In genomic region chr4:98482847-98483806, GRCh38 we compare ENCODE assay signal across 8 cellular contexts.
DNase-seq lines count a peak whose midpoint lies in the region; ATAC-seq and TF ChIP-seq lines count a peak whose summit lies in the region.

No MANE protein-coding gene starts in this region.

- H3K9me3 ChIP-seq in T-helper 17 cell (ENCODE audit: control insufficient read depth, low read length, poor library complexity, severe bottlenecking) = no peaks in the 10 kb centered on the region

- DNase-seq in T-helper 17 cell (no peak), foreskin keratinocyte (peak; percentile 74 to 86), COLO829 (ENCODE audit: low spot score) (no peak), COLO668 (lab: John Stamatoyannopoulos, UW; ENCODE audit: unreplicated experiment) (no peak), T1000 (lab: John Stamatoyannopoulos, UW) (no peak), globus pallidus (ENCODE audit: low spot score) (no peak)

- ATAC-seq in GM18517 (IDR thresholded peaks at IDR 0.05; ENCODE audit: unreplicated experiment) = peak; percentile 94
- ATAC-seq in HG02642 (IDR thresholded peaks at IDR 0.05; ENCODE audit: poor library complexity, unreplicated experiment) = peak; percentile 96
- ATAC-seq in T-helper 17 cell = no peak
- ATAC-seq in foreskin keratinocyte = peak; percentile 75

- H3K4me1 ChIP-seq in foreskin keratinocyte = peaks cover 49% of the 10 kb centered on the region

- TF ChIP-seq CTCF in foreskin keratinocyte (conservative IDR thresholded peaks at IDR 0.05) = no peak

- peak overlapping the region; percentile 71 for H3K27ac Mint-ChIP-seq in T-helper 17 cell

- H3K4me3 Mint-ChIP-seq in T-helper 17 cell = peak overlapping the region; percentile 43

- H3K27me3 Mint-ChIP-seq in T-helper 17 cell = no peaks in the 10 kb centered on the region

- H3K27ac ChIP-seq in foreskin keratinocyte = peak overlapping the region; percentile 93

- peaks cover 8% of the 10 kb centered on the region for H3K36me3 Mint-ChIP-seq in T-helper 17 cell (ENCODE audit: low read depth)

- H3K27me3 ChIP-seq in foreskin keratinocyte = no peaks in the 10 kb centered on the region

- peaks cover 39% of the 10 kb centered on the region for H3K4me1 Mint-ChIP-seq in T-helper 17 cell

Comparison
In these comparisons a context has a peak if more than half of its experiments do, and no peak if none do; other contexts are left out.
1. DNase-seq: peak in foreskin keratinocyte (2 of 2); none in T-helper 17 cell (0 of 3), COLO829 (single experiment), COLO668 (single experiment), T1000 (single experiment) and globus pallidus (single experiment).